11 cellular contexts compared by ENCODE assay signal in the genomic region with DNA sequence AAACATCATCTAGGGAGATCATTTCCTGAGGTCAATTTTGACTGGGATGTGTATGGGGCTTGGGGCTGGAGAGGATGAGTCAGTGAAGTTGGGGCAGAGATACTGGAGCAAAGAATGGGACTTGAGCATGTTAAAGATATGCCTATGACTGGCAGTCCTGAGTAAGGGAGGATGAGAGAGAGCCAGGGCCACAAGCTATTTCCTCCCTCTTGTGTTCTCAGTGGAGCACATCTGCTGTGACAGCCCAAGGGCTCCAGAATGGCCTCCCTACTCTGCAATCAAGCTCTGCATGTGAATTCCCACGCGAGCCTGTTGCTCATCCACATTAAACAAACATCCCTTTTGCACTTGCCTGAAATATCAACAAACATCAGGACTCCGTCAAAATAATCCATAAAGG. TPM values are rescaled to one million over a fixed set of nuclear protein-coding genes. Genes with fewer than 3 reads are reported as not detected.
DNase-seq lines count a peak whose midpoint lies in the region; ATAC-seq and TF ChIP-seq lines count a peak whose summit lies in the region.
"Had no signal": no experiment of that assay in that cellular context is flagged by ENCODE, and none has a peak within 500 bp of the region (broad histone marks: within the 10 kb centered on the region; RNA-seq: fewer than 3 reads in every experiment).

No MANE protein-coding gene starts in this region.

- no peaks in the 10 kb centered on the region for H3K36me3 Mint-ChIP-seq in activated naive CD8-positive, alpha-beta T cell treated with anti-CD3 and anti-CD28 coated beads for 36 hours
- H3K36me3 Mint-ChIP-seq: CD14-positive monocyte had no signal

- H3K4me1 Mint-ChIP-seq in activated naive CD8-positive, alpha-beta T cell treated with anti-CD3 and anti-CD28 coated beads for 36 hours, result no peaks in the 10 kb centered on the region

- intact Hi-C loops in left cardiac atrium (cut with DNase I) (no loop called here), cardiac septum (cut with DNase I) (no loop called here)

- no peak overlapping the region for H3K27ac Mint-ChIP-seq in activated naive CD8-positive, alpha-beta T cell treated with anti-CD3 and anti-CD28 coated beads for 36 hours

- no peak for DNase-seq in left cardiac atrium
- DNase-seq in cardiac septum (ENCODE audit: low spot score), result no peak
- peak; percentile 68 for DNase-seq in islet precursor cell
- DNase-seq in activated naive CD8-positive, alpha-beta T cell treated with anti-CD3 and anti-CD28 coated beads for 36 hours, result no peak
- no peak for DNase-seq in NK-92 treated with Interleukin-12 subunit alpha and Interleukin-12 subunit beta, amount 100 ng/mL, for 24 hours (lab: John Stamatoyannopoulos, UW)
- DNase-seq in NCI-H1092 treated with DMSO at 0.1 percent for 48 hours (lab: John Stamatoyannopoulos, UW), result no peak
- DNase-seq: body of pancreas, NCI-H2081 treated with DMSO at 0.1 percent for 48 hours had no signal

- H3K9me3 Mint-ChIP-seq in activated naive CD8-positive, alpha-beta T cell treated with anti-CD3 and anti-CD28 coated beads for 36 hours, result no peaks in the 10 kb centered on the region

- no peak overlapping the region for H3K4me3 Mint-ChIP-seq in activated naive CD8-positive, alpha-beta T cell treated with anti-CD3 and anti-CD28 coated beads for 36 hours
- H3K4me3 Mint-ChIP-seq: CD14-positive monocyte had no signal

- H3K27me3 Mint-ChIP-seq in activated naive CD8-positive, alpha-beta T cell treated with anti-CD3 and anti-CD28 coated beads for 36 hours, result no peaks in the 10 kb centered on the region

- ATAC-seq in left cardiac atrium (peak; percentile 36 to 69), SK-N-SH treated with all-trans-retinoic acid at 6 μM for 48 hours (peak; percentile 83), HG03439 (IDR thresholded peaks at IDR 0.05; ENCODE audit: unreplicated experiment) (no peak)
- ATAC-seq: body of pancreas had no signal

TF ChIP-seq in SK-N-SH treated with all-trans-retinoic acid at 6 μM for 48 hours, 23 proteins besides CTCF, POLR2A, EP300 and RAD21:
- TF ChIP-seq ISL1 (CRISPR knock-in tag; IDR thresholded peaks at IDR 0.05) (no peak), PPARA (CRISPR knock-in tag; IDR thresholded peaks at IDR 0.05; ENCODE audit: borderline replicate concordance) (no peak), ZNF565 (CRISPR knock-in tag; conservative IDR thresholded peaks at IDR 0.05; ENCODE audit: low read depth) (no peak)
- TF ChIP-seq, protein P1, sequence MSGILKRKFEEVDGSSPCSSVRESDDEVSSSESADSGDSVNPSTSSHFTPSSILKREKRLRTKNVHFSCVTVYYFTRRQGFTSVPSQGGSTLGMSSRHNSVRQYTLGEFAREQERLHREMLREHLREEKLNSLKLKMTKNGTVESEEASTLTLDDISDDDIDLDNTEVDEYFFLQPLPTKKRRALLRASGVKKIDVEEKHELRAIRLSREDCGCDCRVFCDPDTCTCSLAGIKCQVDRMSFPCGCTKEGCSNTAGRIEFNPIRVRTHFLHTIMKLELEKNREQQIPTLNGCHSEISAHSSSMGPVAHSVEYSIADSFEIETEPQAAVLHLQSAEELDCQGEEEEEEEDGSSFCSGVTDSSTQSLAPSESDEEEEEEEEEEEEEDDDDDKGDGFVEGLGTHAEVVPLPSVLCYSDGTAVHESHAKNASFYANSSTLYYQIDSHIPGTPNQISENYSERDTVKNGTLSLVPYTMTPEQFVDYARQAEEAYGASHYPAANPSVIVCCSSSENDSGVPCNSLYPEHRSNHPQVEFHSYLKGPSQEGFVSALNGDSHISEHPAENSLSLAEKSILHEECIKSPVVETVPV (CRISPR knock-in tag; IDR thresholded peaks at IDR 0.05), result no peak
- TF ChIP-seq, protein P2, sequence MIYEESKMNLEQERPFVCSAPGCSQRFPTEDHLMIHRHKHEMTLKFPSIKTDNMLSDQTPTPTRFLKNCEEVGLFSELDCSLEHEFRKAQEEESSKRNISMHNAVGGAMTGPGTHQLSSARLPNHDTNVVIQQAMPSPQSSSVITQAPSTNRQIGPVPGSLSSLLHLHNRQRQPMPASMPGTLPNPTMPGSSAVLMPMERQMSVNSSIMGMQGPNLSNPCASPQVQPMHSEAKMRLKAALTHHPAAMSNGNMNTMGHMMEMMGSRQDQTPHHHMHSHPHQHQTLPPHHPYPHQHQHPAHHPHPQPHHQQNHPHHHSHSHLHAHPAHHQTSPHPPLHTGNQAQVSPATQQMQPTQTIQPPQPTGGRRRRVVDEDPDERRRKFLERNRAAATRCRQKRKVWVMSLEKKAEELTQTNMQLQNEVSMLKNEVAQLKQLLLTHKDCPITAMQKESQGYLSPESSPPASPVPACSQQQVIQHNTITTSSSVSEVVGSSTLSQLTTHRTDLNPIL (CRISPR knock-in tag; IDR thresholded peaks at IDR 0.05; ENCODE audit: low read depth), result no peak
- TF ChIP-seq, protein P3, sequence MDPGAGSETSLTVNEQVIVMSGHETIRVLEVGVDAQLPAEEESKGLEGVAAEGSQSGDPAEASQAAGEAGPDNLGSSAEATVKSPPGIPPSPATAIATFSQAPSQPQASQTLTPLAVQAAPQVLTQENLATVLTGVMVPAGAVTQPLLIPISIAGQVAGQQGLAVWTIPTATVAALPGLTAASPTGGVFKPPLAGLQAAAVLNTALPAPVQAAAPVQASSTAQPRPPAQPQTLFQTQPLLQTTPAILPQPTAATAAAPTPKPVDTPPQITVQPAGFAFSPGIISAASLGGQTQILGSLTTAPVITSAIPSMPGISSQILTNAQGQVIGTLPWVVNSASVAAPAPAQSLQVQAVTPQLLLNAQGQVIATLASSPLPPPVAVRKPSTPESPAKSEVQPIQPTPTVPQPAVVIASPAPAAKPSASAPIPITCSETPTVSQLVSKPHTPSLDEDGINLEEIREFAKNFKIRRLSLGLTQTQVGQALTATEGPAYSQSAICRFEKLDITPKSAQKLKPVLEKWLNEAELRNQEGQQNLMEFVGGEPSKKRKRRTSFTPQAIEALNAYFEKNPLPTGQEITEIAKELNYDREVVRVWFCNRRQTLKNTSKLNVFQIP (CRISPR knock-in tag; IDR thresholded peaks at IDR 0.05; ENCODE audit: borderline replicate concordance, low read depth), result no peak

RNA-seq across cellular contexts. Expression of a gene that starts 9.3 kb away (rescaled TPM):
- total RNA-seq in left cardiac atrium, result under 1 TPM; 0.06 to 0.21 TPM
- 0.97 TPM for total RNA-seq in cardiac septum
- not detected for total RNA-seq in activated naive CD8-positive, alpha-beta T cell treated with anti-CD3 and anti-CD28 coated beads for 36 hours

RNA-seq across cellular contexts. Expression of a gene that starts 31.8 kb away (rescaled TPM):
- total RNA-seq in left cardiac atrium (100 to 1,000 TPM; 129 TPM), cardiac septum (167 TPM)
- total RNA-seq in activated naive CD8-positive, alpha-beta T cell treated with anti-CD3 and anti-CD28 coated beads for 36 hours, result 10 to 100 TPM; 23.3 to 24.3 TPM

RNA-seq across cellular contexts. Expression of a gene that starts 32.2 kb away (rescaled TPM):
- total RNA-seq in left cardiac atrium (100 to 1,000 TPM; 153 to 172 TPM), cardiac septum (211 TPM)
- 10 to 100 TPM; 61.1 to 61.6 TPM for total RNA-seq in activated naive CD8-positive, alpha-beta T cell treated with anti-CD3 and anti-CD28 coated beads for 36 hours
